9 cellular contexts compared by ENCODE assay signal in the genomic region with DNA sequence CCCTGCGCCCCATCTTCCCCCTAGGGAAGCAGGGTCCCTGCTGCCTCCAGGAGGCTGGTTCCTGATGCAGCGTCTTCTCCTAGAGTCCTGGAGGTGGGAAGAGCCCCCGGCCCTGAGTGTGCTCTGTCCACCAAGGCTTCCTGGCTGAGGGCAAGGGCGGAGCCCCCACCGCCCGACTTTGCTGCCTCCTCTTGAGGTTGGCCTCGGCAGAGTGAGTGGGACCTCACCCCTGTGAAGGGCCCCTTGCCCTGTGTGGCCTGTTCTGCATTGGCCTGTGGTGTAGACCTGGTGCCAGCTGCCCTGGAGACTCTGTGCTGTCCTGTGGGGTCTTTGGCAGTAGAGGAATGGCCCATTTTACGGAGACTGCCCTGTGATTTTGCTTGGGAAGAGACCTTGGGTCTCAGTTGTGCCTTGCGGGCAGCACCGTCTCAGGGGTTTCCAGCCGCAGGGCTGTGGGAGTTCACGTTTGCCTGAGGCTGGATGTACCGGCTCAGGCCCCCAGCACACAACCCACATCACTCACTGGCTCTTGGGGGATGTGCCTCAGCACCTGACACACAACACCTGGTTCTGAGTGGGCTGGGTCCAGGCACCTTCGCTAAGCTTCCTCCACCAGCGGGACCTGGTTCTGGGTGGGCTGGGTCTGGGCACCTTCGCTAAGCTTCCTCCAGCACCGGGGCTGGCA.
DNase-seq lines count a peak whose midpoint lies in the region; ATAC-seq, FAIRE-seq and TF ChIP-seq lines count a peak whose summit lies in the region.
"Had no signal": no experiment of that assay in that cellular context is flagged by ENCODE, and none has a peak within 500 bp of the region (broad histone marks: within the 10 kb centered on the region; RNA-seq: fewer than 3 reads in every experiment).

No MANE protein-coding gene starts in this region.

- H3F3A ChIP-seq in GM23338 (replicated peaks; ENCODE audit: low read depth): peaks cover 3% of the 10 kb centered on the region; the same call in 1 of the 2 replicates

- peaks cover 14% of the 10 kb centered on the region; the same call in 1 of the 2 replicates for H4K20me1 ChIP-seq in GM23338 (replicated peaks; ENCODE audit: insufficient read depth)
- H4K20me1 ChIP-seq in K562 (replicated peaks; ENCODE audit: control insufficient read depth, insufficient read depth, low read length): peaks cover 19% of the 10 kb centered on the region

- in situ Hi-C loops in K562 (cut with MboI): no loop called here

- no peak for TF ChIP-seq POLR2A in K562 (conservative IDR thresholded peaks at IDR 0.05)

- no peaks in the 10 kb centered on the region for H3K9me1 ChIP-seq in K562 (ENCODE audit: control insufficient read depth, insufficient read depth, low read length)

- TF ChIP-seq CTCF in A673 (conservative IDR thresholded peaks at IDR 0.05; ENCODE audit: low read depth, low read length): no peak
- TF ChIP-seq CTCF in GM23338 (conservative IDR thresholded peaks at IDR 0.05; ENCODE audit: low read depth in 2 of 2): no peak
- no peak for TF ChIP-seq CTCF in K562 (IDR thresholded peaks at IDR 0.05 in 2 of 3, conservative IDR thresholded peaks at IDR 0.05 in 1 of 3; ENCODE audit: insufficient read depth in 2 of 3, low read depth in 1 of 3, low read length in 3 of 3)

- H3K4me3 ChIP-seq in A673 (ENCODE audit: low read depth, low read length, poor library complexity, severe bottlenecking) (no peak overlapping the region), GM23338 (no peak overlapping the region), K562 (no peak overlapping the region)

- BruUV-seq in A673 (replicated peaks; lab: Mats Ljungman, UMichigan): no TSS peak
- BruUV-seq in K562 (replicated peaks; lab: Mats Ljungman, UMichigan): no TSS peak

- POLR2A ChIA-PET in A673 (lab: Charles Lee; ENCODE audit: low non-redundant PET) (no interaction called here), K562 (lab: Yijun Ruan, JAX) (no interaction called here)
- POLR2A ChIA-PET in naive thymus-derived CD8-positive, alpha-beta T cell (lab: Charles Lee): interaction anchor here (0.8 to 12.8 kb wide), 13 partner anchors 10 to 244 kb away, joined by 3 to 115 read pairs (median 5); partner anchors contain the start of genes MORN1, RER1 and SKI

- DNase-seq in A673 (ENCODE audit: low spot score): no peak
- no peak for DNase-seq in GM23338 (ENCODE audit: low spot score)
- DNase-seq in K562 (ENCODE audit: extremely low read depth in 1 of 4, low spot score in 3 of 4): no peak
- DNase-seq in naive thymus-derived CD8-positive, alpha-beta T cell: peak in 7 of 10 donors; percentile 43 to 60 (median 52)
- no peak for DNase-seq in CD1c-positive myeloid dendritic cell (ENCODE audit: extremely low spot score)
- no peak for DNase-seq in head of caudate nucleus
- DNase-seq: NCI-H2227 treated with DMSO at 0.1 percent for 48 hours had no signal

- H2AFZ ChIP-seq in GM23338 (no peak overlapping the region), K562 (ENCODE audit: low read depth, low read length) (no peak overlapping the region)

- CTCF ChIA-PET in A673 (lab: Charles Lee) (interaction anchor here (0.6 to 0.9 kb wide), 2 partner anchors 14 to 95 kb away, joined by 5 to 8 read pairs; no protein-coding TSS in a partner anchor), K562 (lab: Yijun Ruan, JAX; ENCODE audit: low intra/inter-chr PET ratio) (no interaction called here)

- H3K27me3 ChIP-seq in A673 (replicated peaks; ENCODE audit: insufficient read depth, low read depth, low read length, poor library complexity) (no peaks in the 10 kb centered on the region), GM23338 (ENCODE audit: insufficient read depth) (no peaks in the 10 kb centered on the region), K562 (ENCODE audit: control insufficient read depth in 2 of 2, insufficient read depth in 2 of 2, low read length in 2 of 2) (no peaks in the 10 kb centered on the region)

- H3K27ac ChIP-seq in A673 (ENCODE audit: low read depth, low read length, poor library complexity, severe bottlenecking): peak overlapping the region; percentile 79
- H3K27ac ChIP-seq in GM23338 (ENCODE audit: low read depth): 0 out of 2 replicates have a peak overlapping the region, but pooled peaks have one; percentile 39
- H3K27ac ChIP-seq in K562 (ENCODE audit: extremely low read depth, low read depth, low read length): no peak overlapping the region

- H3K4me3 Mint-ChIP-seq in GM23338: no peak overlapping the region
- H3K4me3 Mint-ChIP-seq in naive thymus-derived CD8-positive, alpha-beta T cell: peak overlapping the region; percentile 79 to 90 (median 86)

- no peak for FAIRE-seq in K562 (lab: Jason Lieb, UNC)

- H3K4me2 ChIP-seq in GM23338 (no peak overlapping the region), K562 (ENCODE audit: insufficient read depth, low read length) (no peak overlapping the region)

- H3K9ac ChIP-seq in K562 (ENCODE audit: insufficient read depth in 1 of 2, low read depth in 2 of 2, low read length in 2 of 2): peak overlapping the region in 1 of 2 experiments; percentile 48; a peak in 1 of 4 replicates

- no peak for TF ChIP-seq EP300 in K562 (IDR thresholded peaks at IDR 0.05; ENCODE audit: low read length)

- H3K9me3 ChIP-seq in A673 (ENCODE audit: low read depth, low read length, poor library complexity, severe bottlenecking): no peaks in the 10 kb centered on the region
- H3K9me3 ChIP-seq in K562 (replicated peaks; ENCODE audit: control insufficient read depth, insufficient read depth, low read depth, low read length): no peaks in the 10 kb centered on the region

- peaks cover 2% of the 10 kb centered on the region; the same call in 2 of the 3 replicates for H3K4me1 Mint-ChIP-seq in GM23338
- peaks cover 14 to 63% (median 53%) of the 10 kb centered on the region in 4 donors for H3K4me1 Mint-ChIP-seq in naive thymus-derived CD8-positive, alpha-beta T cell

- peaks cover 60% of the 10 kb centered on the region for H3K79me2 ChIP-seq in GM23338 (replicated peaks; ENCODE audit: insufficient read depth)
- H3K79me2 ChIP-seq in K562 (ENCODE audit: control insufficient read depth, insufficient read depth, low read length): peaks cover 57% of the 10 kb centered on the region

- peaks cover 17% of the 10 kb centered on the region for H3K27me3 Mint-ChIP-seq in GM23338 (ENCODE audit: insufficient read depth, low read depth, poor library complexity)
- no peaks in the 10 kb centered on the region for H3K27me3 Mint-ChIP-seq in naive thymus-derived CD8-positive, alpha-beta T cell

- no peaks in the 10 kb centered on the region for H3K9me3 Mint-ChIP-seq in GM23338
- peaks cover 0 to 1% (median 0%) of the 10 kb centered on the region in 9 donors for H3K9me3 Mint-ChIP-seq in naive thymus-derived CD8-positive, alpha-beta T cell

- no peaks in the 10 kb centered on the region for H3K9me2 ChIP-seq in GM23338 (ENCODE audit: insufficient read depth)

- H3K36me3 Mint-ChIP-seq in GM23338 (ENCODE audit: low read depth): peaks cover 23% of the 10 kb centered on the region
- H3K36me3 Mint-ChIP-seq in naive thymus-derived CD8-positive, alpha-beta T cell: peaks cover 0 to 23% (median 3%) of the 10 kb centered on the region in 3 donors

- peaks cover 49% of the 10 kb centered on the region for H3K4me1 ChIP-seq in A673 (ENCODE audit: insufficient read depth, low read length, poor library complexity, severe bottlenecking)
- H3K4me1 ChIP-seq in GM23338 (ENCODE audit: insufficient read depth): no peaks in the 10 kb centered on the region
- peaks cover 0 to 75% of the 10 kb centered on the region in 2 experiments; a peak in 2 of 5 replicates for H3K4me1 ChIP-seq in K562 (replicated peaks in 1 of 2; ENCODE audit: control insufficient read depth in 2 of 2, insufficient read depth in 2 of 2, low read length in 2 of 2)

- H3K36me3 ChIP-seq in A673 (ENCODE audit: insufficient read depth, low read length, poor library complexity, severe bottlenecking): peaks cover 19% of the 10 kb centered on the region
- no peaks in the 10 kb centered on the region for H3K36me3 ChIP-seq in GM23338 (ENCODE audit: insufficient read depth)
- peaks cover 42% of the 10 kb centered on the region; the same call in 2 of the 3 replicates for H3K36me3 ChIP-seq in K562 (ENCODE audit: control insufficient read depth, insufficient read depth, low read length)

- 94% methylated on average over 17 of the region's 17 CpGs for WGBS in K562 (ENCODE audit: insufficient coverage, low coverage, missing lambda C conversion rate)

- ATAC-seq in GM23338 (no peak), K562 (no peak), GM18498 (IDR thresholded peaks at IDR 0.05; ENCODE audit: unreplicated experiment) (no peak), HG03139 (IDR thresholded peaks at IDR 0.05; ENCODE audit: unreplicated experiment) (no peak)
- ATAC-seq in naive thymus-derived CD8-positive, alpha-beta T cell: peak; percentile 3 to 9

- TF ChIP-seq RAD21 in K562 (CRISPR knock-in tag; conservative IDR thresholded peaks at IDR 0.05 in 1 of 2, IDR thresholded peaks at IDR 0.05 in 1 of 2): no peak

- H3K27ac Mint-ChIP-seq in GM23338: no peak overlapping the region
- H3K27ac Mint-ChIP-seq in naive thymus-derived CD8-positive, alpha-beta T cell: peak overlapping the region; percentile 70 to 100 (median 99)

- intact Hi-C loops in A673 (cut with micrococcal nuclease; ENCODE audit: unreplicated experiment): loop anchor here (5.0 kb wide), 1 partner anchor 69 kb away; no protein-coding TSS in a partner anchor
- intact Hi-C loops in K562 (cut with micrococcal nuclease): no loop called here
- intact Hi-C loops in head of caudate nucleus (cut with DNase I): loop anchor here (5.0 kb wide), 1 partner anchor 69 kb away; no protein-coding TSS in a partner anchor

TF ChIP-seq in GM23338, 12 proteins besides CTCF, POLR2A, EP300 and RAD21 (continues in another document):
- no peak for TF ChIP-seq ZNF331 (CRISPR knock-in tag; IDR thresholded peaks at IDR 0.05; ENCODE audit: low read depth)

TF ChIP-seq in K562, 482 proteins besides CTCF, POLR2A, EP300 and RAD21:
- TF ChIP-seq POLR2G (IDR thresholded peaks at IDR 0.05; ENCODE audit: low read depth, low read length) (0 out of 2 replicates have a peak, but pooled peaks have one; percentile 11), MAX (CRISPR knock-in tag; IDR thresholded peaks at IDR 0.05) (no peak), ATF7 (IDR thresholded peaks at IDR 0.05) (no peak), FOXJ3 (CRISPR knock-in tag; IDR thresholded peaks at IDR 0.05) (no peak)

Comparison
In these comparisons a context has a peak if more than half of its experiments do, and no peak if none do; other contexts are left out.
1. DNase-seq: peak in naive thymus-derived CD8-positive, alpha-beta T cell (7 of 10); none in A673 (single experiment), GM23338 (single experiment), K562 (0 of 4), CD1c-positive myeloid dendritic cell (single experiment) and head of caudate nucleus (0 of 42).
2. ATAC-seq: peak in naive thymus-derived CD8-positive, alpha-beta T cell (2 of 2); none in GM23338 (single experiment), K562 (single experiment), GM18498 (single experiment) and HG03139 (single experiment).